ENCODE assay signal across 1 cellular context in the genomic region with DNA sequence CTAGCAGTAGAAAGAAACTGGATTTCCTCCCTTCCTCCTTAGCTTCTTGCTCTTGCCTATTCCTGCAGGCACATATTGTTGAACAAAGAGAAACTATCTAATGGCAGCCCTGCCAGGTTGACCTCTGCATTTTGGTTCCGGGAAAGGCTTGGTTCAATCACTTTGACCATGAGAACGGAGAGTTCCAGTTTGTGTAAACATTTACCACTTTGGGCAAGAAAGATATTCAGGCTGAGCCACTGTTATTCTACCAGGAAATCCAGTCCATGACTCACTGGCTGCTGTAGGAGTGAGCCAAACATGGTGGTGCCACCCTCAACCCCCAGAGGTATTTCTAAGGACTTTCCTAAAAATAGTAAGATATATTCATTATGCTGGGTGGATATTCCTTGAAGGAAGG.
A peak's percentile ranks its signal among the peaks of the same experiment; 100 is the strongest.
TF ChIP-seq lines count a peak whose summit lies in the region.

No MANE protein-coding gene starts in this region.

TF ChIP-seq in HepG2, 621 proteins besides CTCF, POLR2A, EP300 and RAD21 (continued from another document):
- TF ChIP-seq, protein P1, sequence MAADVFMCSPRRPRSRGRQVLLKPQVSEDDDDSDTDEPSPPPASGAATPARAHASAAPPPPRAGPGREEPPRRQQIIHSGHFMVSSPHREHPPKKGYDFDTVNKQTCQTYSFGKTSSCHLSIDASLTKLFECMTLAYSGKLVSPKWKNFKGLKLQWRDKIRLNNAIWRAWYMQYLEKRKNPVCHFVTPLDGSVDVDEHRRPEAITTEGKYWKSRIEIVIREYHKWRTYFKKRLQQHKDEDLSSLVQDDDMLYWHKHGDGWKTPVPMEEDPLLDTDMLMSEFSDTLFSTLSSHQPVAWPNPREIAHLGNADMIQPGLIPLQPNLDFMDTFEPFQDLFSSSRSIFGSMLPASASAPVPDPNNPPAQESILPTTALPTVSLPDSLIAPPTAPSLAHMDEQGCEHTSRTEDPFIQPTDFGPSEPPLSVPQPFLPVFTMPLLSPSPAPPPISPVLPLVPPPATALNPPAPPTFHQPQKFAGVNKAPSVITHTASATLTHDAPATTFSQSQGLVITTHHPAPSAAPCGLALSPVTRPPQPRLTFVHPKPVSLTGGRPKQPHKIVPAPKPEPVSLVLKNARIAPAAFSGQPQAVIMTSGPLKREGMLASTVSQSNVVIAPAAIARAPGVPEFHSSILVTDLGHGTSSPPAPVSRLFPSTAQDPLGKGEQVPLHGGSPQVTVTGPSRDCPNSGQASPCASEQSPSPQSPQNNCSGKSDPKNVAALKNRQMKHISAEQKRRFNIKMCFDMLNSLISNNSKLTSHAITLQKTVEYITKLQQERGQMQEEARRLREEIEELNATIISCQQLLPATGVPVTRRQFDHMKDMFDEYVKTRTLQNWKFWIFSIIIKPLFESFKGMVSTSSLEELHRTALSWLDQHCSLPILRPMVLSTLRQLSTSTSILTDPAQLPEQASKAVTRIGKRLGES (CRISPR knock-in tag; IDR thresholded peaks at IDR 0.05; ENCODE audit: borderline replicate concordance) = no peak
- TF ChIP-seq FOSL2 (CRISPR knock-in tag; IDR thresholded peaks at IDR 0.05) = peak; percentile 63
- no peak for TF ChIP-seq ZNF484 (CRISPR knock-in tag; IDR thresholded peaks at IDR 0.05; ENCODE audit: borderline replicate concordance, low read depth)
- TF ChIP-seq ZFYVE20 (CRISPR knock-in tag; IDR thresholded peaks at IDR 0.05; ENCODE audit: borderline replicate concordance, low read depth) = no peak
- TF ChIP-seq, protein P2, sequence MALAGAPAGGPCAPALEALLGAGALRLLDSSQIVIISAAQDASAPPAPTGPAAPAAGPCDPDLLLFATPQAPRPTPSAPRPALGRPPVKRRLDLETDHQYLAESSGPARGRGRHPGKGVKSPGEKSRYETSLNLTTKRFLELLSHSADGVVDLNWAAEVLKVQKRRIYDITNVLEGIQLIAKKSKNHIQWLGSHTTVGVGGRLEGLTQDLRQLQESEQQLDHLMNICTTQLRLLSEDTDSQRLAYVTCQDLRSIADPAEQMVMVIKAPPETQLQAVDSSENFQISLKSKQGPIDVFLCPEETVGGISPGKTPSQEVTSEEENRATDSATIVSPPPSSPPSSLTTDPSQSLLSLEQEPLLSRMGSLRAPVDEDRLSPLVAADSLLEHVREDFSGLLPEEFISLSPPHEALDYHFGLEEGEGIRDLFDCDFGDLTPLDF (CRISPR knock-in tag; IDR thresholded peaks at IDR 0.05) = no peak
- no peak for TF ChIP-seq NFATC3 (CRISPR knock-in tag; IDR thresholded peaks at IDR 0.05)
- TF ChIP-seq ZFX (CRISPR knock-in tag; IDR thresholded peaks at IDR 0.05; ENCODE audit: low read depth) = no peak
- TF ChIP-seq ZNF44 (CRISPR knock-in tag; IDR thresholded peaks at IDR 0.05) = no peak
- TF ChIP-seq, protein P3, sequence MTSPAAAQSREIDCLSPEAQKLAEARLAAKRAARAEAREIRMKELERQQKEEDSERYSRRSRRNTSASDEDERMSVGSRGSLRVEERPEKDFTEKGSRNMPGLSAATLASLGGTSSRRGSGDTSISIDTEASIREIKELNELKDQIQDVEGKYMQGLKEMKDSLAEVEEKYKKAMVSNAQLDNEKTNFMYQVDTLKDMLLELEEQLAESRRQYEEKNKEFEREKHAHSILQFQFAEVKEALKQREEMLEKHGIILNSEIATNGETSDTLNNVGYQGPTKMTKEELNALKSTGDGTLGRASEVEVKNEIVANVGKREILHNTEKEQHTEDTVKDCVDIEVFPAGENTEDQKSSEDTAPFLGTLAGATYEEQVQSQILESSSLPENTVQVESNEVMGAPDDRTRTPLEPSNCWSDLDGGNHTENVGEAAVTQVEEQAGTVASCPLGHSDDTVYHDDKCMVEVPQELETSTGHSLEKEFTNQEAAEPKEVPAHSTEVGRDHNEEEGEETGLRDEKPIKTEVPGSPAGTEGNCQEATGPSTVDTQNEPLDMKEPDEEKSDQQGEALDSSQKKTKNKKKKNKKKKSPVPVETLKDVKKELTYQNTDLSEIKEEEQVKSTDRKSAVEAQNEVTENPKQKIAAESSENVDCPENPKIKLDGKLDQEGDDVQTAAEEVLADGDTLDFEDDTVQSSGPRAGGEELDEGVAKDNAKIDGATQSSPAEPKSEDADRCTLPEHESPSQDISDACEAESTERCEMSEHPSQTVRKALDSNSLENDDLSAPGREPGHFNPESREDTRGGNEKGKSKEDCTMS (CRISPR knock-in tag; conservative IDR thresholded peaks at IDR 0.05) = no peak
- TF ChIP-seq ELF4 (CRISPR knock-in tag; IDR thresholded peaks at IDR 0.05; ENCODE audit: borderline replicate concordance) = no peak
- no peak for TF ChIP-seq ZNF20 (CRISPR knock-in tag; IDR thresholded peaks at IDR 0.05)
- TF ChIP-seq ELF3 (CRISPR knock-in tag; IDR thresholded peaks at IDR 0.05) = peak; percentile 37; the same call in 1 of the 2 replicates
- no peak for TF ChIP-seq AHR (CRISPR knock-in tag; IDR thresholded peaks at IDR 0.05)
- TF ChIP-seq, protein P4, sequence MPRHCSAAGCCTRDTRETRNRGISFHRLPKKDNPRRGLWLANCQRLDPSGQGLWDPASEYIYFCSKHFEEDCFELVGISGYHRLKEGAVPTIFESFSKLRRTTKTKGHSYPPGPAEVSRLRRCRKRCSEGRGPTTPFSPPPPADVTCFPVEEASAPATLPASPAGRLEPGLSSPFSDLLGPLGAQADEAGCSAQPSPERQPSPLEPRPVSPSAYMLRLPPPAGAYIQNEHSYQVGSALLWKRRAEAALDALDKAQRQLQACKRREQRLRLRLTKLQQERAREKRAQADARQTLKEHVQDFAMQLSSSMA (CRISPR knock-in tag; IDR thresholded peaks at IDR 0.05) = no peak
- no peak for TF ChIP-seq FLYWCH1 (CRISPR knock-in tag; IDR thresholded peaks at IDR 0.05)
- no peak for TF ChIP-seq RNF2 (conservative IDR thresholded peaks at IDR 0.05; ENCODE audit: low read depth)
- TF ChIP-seq NR2F6 (IDR thresholded peaks at IDR 0.05) = peak; percentile 21; the same call in 1 of the 2 replicates
- TF ChIP-seq NR2F6 (CRISPR knock-in tag; IDR thresholded peaks at IDR 0.05) = no peak
- TF ChIP-seq ZNF331 (CRISPR knock-in tag; IDR thresholded peaks at IDR 0.05) = 0 out of 2 replicates have a peak, but pooled peaks have one; percentile 12
- TF ChIP-seq CCAR2 (optimal IDR thresholded peaks at IDR 0.05; ENCODE audit: low read depth, low read length) = no peak
- TF ChIP-seq SP1 (IDR thresholded peaks at IDR 0.05) = no peak
- no peak for TF ChIP-seq SP1 (CRISPR knock-in tag; IDR thresholded peaks at IDR 0.05)
- TF ChIP-seq REPIN1 (CRISPR knock-in tag; IDR thresholded peaks at IDR 0.05; ENCODE audit: borderline replicate concordance, low read depth) = no peak
- TF ChIP-seq ZEB1 (IDR thresholded peaks at IDR 0.05; ENCODE audit: insufficient replicate concordance, low read depth) = no peak
- TF ChIP-seq ZNF644 (CRISPR knock-in tag; IDR thresholded peaks at IDR 0.05; ENCODE audit: low read depth) = peak; percentile 97
- TF ChIP-seq NR2C2 (CRISPR knock-in tag; IDR thresholded peaks at IDR 0.05; ENCODE audit: borderline replicate concordance) = peak; percentile 57; the same call in 1 of the 2 replicates
- TF ChIP-seq, protein P5, sequence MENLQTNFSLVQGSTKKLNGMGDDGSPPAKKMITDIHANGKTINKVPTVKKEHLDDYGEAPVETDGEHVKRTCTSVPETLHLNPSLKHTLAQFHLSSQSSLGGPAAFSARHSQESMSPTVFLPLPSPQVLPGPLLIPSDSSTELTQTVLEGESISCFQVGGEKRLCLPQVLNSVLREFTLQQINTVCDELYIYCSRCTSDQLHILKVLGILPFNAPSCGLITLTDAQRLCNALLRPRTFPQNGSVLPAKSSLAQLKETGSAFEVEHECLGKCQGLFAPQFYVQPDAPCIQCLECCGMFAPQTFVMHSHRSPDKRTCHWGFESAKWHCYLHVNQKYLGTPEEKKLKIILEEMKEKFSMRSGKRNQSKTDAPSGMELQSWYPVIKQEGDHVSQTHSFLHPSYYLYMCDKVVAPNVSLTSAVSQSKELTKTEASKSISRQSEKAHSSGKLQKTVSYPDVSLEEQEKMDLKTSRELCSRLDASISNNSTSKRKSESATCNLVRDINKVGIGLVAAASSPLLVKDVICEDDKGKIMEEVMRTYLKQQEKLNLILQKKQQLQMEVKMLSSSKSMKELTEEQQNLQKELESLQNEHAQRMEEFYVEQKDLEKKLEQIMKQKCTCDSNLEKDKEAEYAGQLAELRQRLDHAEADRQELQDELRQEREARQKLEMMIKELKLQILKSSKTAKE (CRISPR knock-in tag; IDR thresholded peaks at IDR 0.05; ENCODE audit: borderline replicate concordance) = no peak
- TF ChIP-seq PCBP1 (IDR thresholded peaks at IDR 0.05; ENCODE audit: borderline replicate concordance, low read depth, low read length) = no peak
- TF ChIP-seq HHEX (CRISPR knock-in tag; IDR thresholded peaks at IDR 0.05) = no peak
- TF ChIP-seq TEAD3 (CRISPR knock-in tag; optimal IDR thresholded peaks at IDR 0.05; ENCODE audit: borderline replicate concordance) = no peak
- TF ChIP-seq ZFP82 (CRISPR knock-in tag; IDR thresholded peaks at IDR 0.05; ENCODE audit: borderline replicate concordance) = no peak
- no peak for TF ChIP-seq THAP11 (CRISPR knock-in tag; IDR thresholded peaks at IDR 0.05)
- TF ChIP-seq, protein P6, sequence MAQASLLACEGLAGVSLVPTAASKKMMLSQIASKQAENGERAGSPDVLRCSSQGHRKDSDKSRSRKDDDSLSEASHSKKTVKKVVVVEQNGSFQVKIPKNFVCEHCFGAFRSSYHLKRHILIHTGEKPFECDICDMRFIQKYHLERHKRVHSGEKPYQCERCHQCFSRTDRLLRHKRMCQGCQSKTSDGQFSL (CRISPR knock-in tag; IDR thresholded peaks at IDR 0.05) = no peak
- TF ChIP-seq ZNF138 (CRISPR knock-in tag; IDR thresholded peaks at IDR 0.05; ENCODE audit: low read depth) = no peak
